ENCODE assay signal across 18 cellular contexts in genomic region chr13:97100821-97101220, GRCh38.
DNase-seq lines count a peak whose midpoint lies in the region; ATAC-seq and TF ChIP-seq lines count a peak whose summit lies in the region.
"Had no signal": no experiment of that assay in that cellular context is flagged by ENCODE, and none has a peak within 500 bp of the region (broad histone marks: within the 10 kb centered on the region; RNA-seq: fewer than 3 reads in every experiment).

No MANE protein-coding gene starts in this region.

- no peak overlapping the region for H3K4ac ChIP-seq in mesenchymal stem cell (ENCODE audit: low read depth in 1 of 2, low read length in 2 of 2)

- H3K14ac ChIP-seq in mesenchymal stem cell (ENCODE audit: low read length in 2 of 2): no peak overlapping the region

- no peak overlapping the region for H2BK5ac ChIP-seq in mesenchymal stem cell (ENCODE audit: low read depth, low read length, poor library complexity, severe bottlenecking)

- intact Hi-C loops in upper lobe of right lung (cut with DNase I): loop anchor here (10.0 kb wide), 1 partner anchor 114 kb away; no protein-coding TSS in a partner anchor

- H3K27ac ChIP-seq in upper lobe of right lung: no peak overlapping the region
- no peak overlapping the region for H3K27ac ChIP-seq in mesenchymal stem cell (ENCODE audit: low read length, poor library complexity, severe bottlenecking)
- H3K27ac ChIP-seq: PC-9 had no signal

- H3K4me1 ChIP-seq in upper lobe of right lung: no peaks in the 10 kb centered on the region
- no peaks in the 10 kb centered on the region for H3K4me1 ChIP-seq in mesenchymal stem cell (ENCODE audit: control insufficient read depth, insufficient read depth, low read depth, low read length)

- no peak for TF ChIP-seq CTCF in upper lobe of right lung (IDR thresholded peaks at IDR 0.05)

- H3K27me3 ChIP-seq in upper lobe of right lung: no peaks in the 10 kb centered on the region
- H3K27me3 ChIP-seq in mesenchymal stem cell (ENCODE audit: control insufficient read depth in 1 of 2, insufficient read depth in 1 of 2, low read length in 2 of 2): no peaks in the 10 kb centered on the region

- H3K9ac ChIP-seq in mesenchymal stem cell (ENCODE audit: low read length): no peak overlapping the region

- no peaks in the 10 kb centered on the region for H3K79me1 ChIP-seq in mesenchymal stem cell (replicated peaks; ENCODE audit: low read length, poor library complexity, severe bottlenecking)

- H3K4me3 ChIP-seq in upper lobe of right lung (no peak overlapping the region), mesenchymal stem cell (ENCODE audit: insufficient read depth in 1 of 2, low read depth in 1 of 2, low read length in 2 of 2) (no peak overlapping the region)
- H3K4me3 ChIP-seq: GM23338, PC-9 had no signal

- no peak overlapping the region for H2AFZ ChIP-seq in mesenchymal stem cell (ENCODE audit: low read depth, low read length)
- H2AFZ ChIP-seq: GM23338, PC-9 had no signal

- no peaks in the 10 kb centered on the region for H3K36me3 ChIP-seq in upper lobe of right lung
- no peaks in the 10 kb centered on the region for H3K36me3 ChIP-seq in mesenchymal stem cell (ENCODE audit: control insufficient read depth in 1 of 2, insufficient read depth in 2 of 2, low read depth in 1 of 2, low read length in 2 of 2)

- no peak overlapping the region for H3K4me2 ChIP-seq in mesenchymal stem cell (ENCODE audit: low read length, poor library complexity, severe bottlenecking)
- H3K4me2 ChIP-seq: GM23338, PC-9 had no signal

- ATAC-seq in GM19351 (IDR thresholded peaks at IDR 0.05; ENCODE audit: unreplicated experiment) (peak; percentile 47), HG02938 (IDR thresholded peaks at IDR 0.05; ENCODE audit: unreplicated experiment) (peak; percentile 61), upper lobe of right lung (peak; percentile 61)
- ATAC-seq: CD8-positive, alpha-beta T cell; GM23338; HCT116; T-cell had no signal

- no peak overlapping the region for H2BK120ac ChIP-seq in mesenchymal stem cell (ENCODE audit: low read depth, low read length)

- H2BK15ac ChIP-seq in mesenchymal stem cell (ENCODE audit: low read depth, poor library complexity, severe bottlenecking): no peak overlapping the region

- no peak overlapping the region for H4K91ac ChIP-seq in mesenchymal stem cell (ENCODE audit: low read length)

- H3K23ac ChIP-seq in mesenchymal stem cell (ENCODE audit: low read length in 2 of 2): no peak overlapping the region

- H3K9me3 ChIP-seq in upper lobe of right lung (no peaks in the 10 kb centered on the region), mesenchymal stem cell (ENCODE audit: control insufficient read depth, low read length) (no peaks in the 10 kb centered on the region)

- no peak overlapping the region for H2BK12ac ChIP-seq in mesenchymal stem cell (ENCODE audit: low read length in 2 of 2)

- no peak overlapping the region for H3K18ac ChIP-seq in mesenchymal stem cell (ENCODE audit: low read depth in 1 of 2, low read length in 2 of 2)

- DNase-seq in NOMO-1 treated with dmso at 0.1 percent for 144 hours (lab: John Stamatoyannopoulos, UW; ENCODE audit: unreplicated experiment) (peak; percentile 45), upper lobe of right lung (no peak), mesenchymal stem cell (no peak), AG20443 (ENCODE audit: low spot score) (no peak)
- no peak for DNase-seq in activated effector memory CD4-positive, alpha-beta T cell treated with anti-CD3 and anti-CD28 coated beads, Interleukin-2, amount 50 U/mL, for 16 hours
- DNase-seq: ACHN; CD8-positive, alpha-beta T cell; DMS79 treated with DMSO at 0.1 percent for 48 hours; NCI-H1092 treated with DMSO at 0.1 percent for 48 hours; NCI-H226; NCI-H524 treated with DMSO at 0.1 percent for 48 hours; PC-9; T-cell; T1000 had no signal

- no peak overlapping the region for H4K8ac ChIP-seq in mesenchymal stem cell (ENCODE audit: low read length)

- H2AK5ac ChIP-seq in mesenchymal stem cell (ENCODE audit: low read length, severe bottlenecking): no peak overlapping the region
